In genomic region chr5:95554647-95555548, GRCh38 we compare ENCODE assay signal across 1 cellular context.
A peak's percentile ranks its signal among the peaks of the same experiment; 100 is the strongest.
TF ChIP-seq lines count a peak whose summit lies in the region.

TSS of gene ARSK (plus strand) at chr5:95555101. CDS start at chr5:95555279, 178 bp downstream.
TSS of gene SKIC3 (minus strand) at chr5:95554977. CDS start at chr5:95547150, 7,827 bp downstream.

TF ChIP-seq in K562, 482 proteins besides CTCF, POLR2A, EP300 and RAD21 (continued from another document and continues in another):
- TF ChIP-seq SMARCB1 (IDR thresholded peaks at IDR 0.05; ENCODE audit: insufficient read length, low read depth) (no peak), SIX5 (IDR thresholded peaks at IDR 0.05; ENCODE audit: borderline replicate concordance in 1 of 2, insufficient read depth in 1 of 2, low read depth in 1 of 2, low read length in 2 of 2) (peak; percentile 59 to 60; a peak in 3 of 4 replicates), CBFA2T2 (conservative IDR thresholded peaks at IDR 0.05) (peak; percentile 57), HMGXB4 (CRISPR knock-in tag; IDR thresholded peaks at IDR 0.05) (no peak; the same call in 1 of the 2 replicates), AFF1 (IDR thresholded peaks at IDR 0.05; ENCODE audit: low read depth in 1 of 2, partially characterized antibody in 2 of 2) (peak in 1 of 2 experiments; percentile 87), ZNF445 (CRISPR knock-in tag; IDR thresholded peaks at IDR 0.05; ENCODE audit: low read depth) (no peak), CBFA2T3 (IDR thresholded peaks at IDR 0.05) (no peak), RBM25 (IDR thresholded peaks at IDR 0.05; ENCODE audit: low read depth, low read length, severe bottlenecking) (no peak), NFRKB (IDR thresholded peaks at IDR 0.05; ENCODE audit: low read depth) (no peak), TCF15 (CRISPR knock-in tag; IDR thresholded peaks at IDR 0.05) (no peak), E2F1 (CRISPR knock-in tag; IDR thresholded peaks at IDR 0.05) (peak; percentile 69; the same call in 1 of the 2 replicates), SRSF9 (IDR thresholded peaks at IDR 0.05; ENCODE audit: borderline replicate concordance, low read depth, low read length) (no peak), PHTF2 (CRISPR knock-in tag; IDR thresholded peaks at IDR 0.05) (no peak), ARID4B (CRISPR knock-in tag; IDR thresholded peaks at IDR 0.05) (peak; percentile 62; the same call in 1 of the 2 replicates), CHD2 (IDR thresholded peaks at IDR 0.05; ENCODE audit: low read depth, low read length) (peak; percentile 78), MNT (conservative IDR thresholded peaks at IDR 0.05) (peak; percentile 89 to 92), ZBTB1 (CRISPR knock-in tag; IDR thresholded peaks at IDR 0.05; ENCODE audit: borderline replicate concordance, low read depth) (no peak; the same call in 1 of the 2 replicates), TSHZ1 (CRISPR knock-in tag; IDR thresholded peaks at IDR 0.05) (0 out of 2 replicates have a peak, but pooled peaks have one; percentile 37), PHF21A (IDR thresholded peaks at IDR 0.05; ENCODE audit: borderline replicate concordance, low read depth) (0 out of 2 replicates have a peak, but pooled peaks have one; percentile 23), SMARCE1 (IDR thresholded peaks at IDR 0.05) (peak; percentile 21; the same call in 1 of the 2 replicates), HDGF (IDR thresholded peaks at IDR 0.05) (no peak), ZNF232 (CRISPR knock-in tag; IDR thresholded peaks at IDR 0.05) (no peak), CHD4 (IDR thresholded peaks at IDR 0.05; ENCODE audit: insufficient read depth, insufficient replicate concordance, low read depth, low read length, poor library complexity, severe bottlenecking) (no peak), TFAP4 (CRISPR knock-in tag; IDR thresholded peaks at IDR 0.05; ENCODE audit: borderline replicate concordance) (peak; percentile 81; the same call in 1 of the 2 replicates), HDAC1 (IDR thresholded peaks at IDR 0.05) (peak in 1 of 2 experiments; percentile 56; a peak in 1 of 4 replicates), NCOA4 (IDR thresholded peaks at IDR 0.05; ENCODE audit: partially characterized antibody) (no peak), NRF1 (conservative IDR thresholded peaks at IDR 0.05 in 1 of 2, IDR thresholded peaks at IDR 0.05 in 1 of 2) (peak; percentile 99), DMBX1 (CRISPR knock-in tag; IDR thresholded peaks at IDR 0.05; ENCODE audit: borderline replicate concordance) (no peak), BRD9 (IDR thresholded peaks at IDR 0.05; ENCODE audit: low read depth, partially characterized antibody) (peak; percentile 33), DNMT1 (IDR thresholded peaks at IDR 0.05) (no peak)
